Comparison of ENCODE assay signal across 17 cellular contexts in genomic region chr2:223494987-223495386, GRCh38.
DNase-seq lines count a peak whose midpoint lies in the region; ATAC-seq, FAIRE-seq and TF ChIP-seq lines count a peak whose summit lies in the region.
"Had no signal": no experiment of that assay in that cellular context is flagged by ENCODE, and none has a peak within 500 bp of the region (broad histone marks: within the 10 kb centered on the region; RNA-seq: fewer than 3 reads in every experiment).

No MANE protein-coding gene starts in this region.

- intact Hi-C loops in mammary epithelial cell (cut with micrococcal nuclease) = no loop called here
- intact Hi-C loops in OCI-LY7 (cut with micrococcal nuclease; ENCODE audit: unreplicated experiment) = no loop called here

- no peaks in the 10 kb centered on the region for H3K9me2 ChIP-seq in OCI-LY7 (ENCODE audit: insufficient read depth, low read length)

- BruUV-seq in mammary epithelial cell (replicated peaks; lab: Mats Ljungman, UMichigan) (no TSS peak), OCI-LY7 (replicated peaks; lab: Mats Ljungman, UMichigan) (no TSS peak)

- in situ Hi-C loops in mammary epithelial cell (cut with MboI; ENCODE audit: low sequenced_read_pairs in 2 of 2) = no loop called here

- no peak overlapping the region for H3K9ac ChIP-seq in mammary epithelial cell (ENCODE audit: insufficient read depth, low read length)

- H3K9me3 ChIP-seq in mammary epithelial cell (replicated peaks; ENCODE audit: insufficient read depth, low read length) = no peaks in the 10 kb centered on the region
- no peaks in the 10 kb centered on the region for H3K9me3 ChIP-seq in OCI-LY7 (ENCODE audit: low read length)

- CTCF ChIA-PET in mammary epithelial cell (lab: Charles Lee; ENCODE audit: low non-redundant PET) (no interaction called here), OCI-LY7 (lab: Charles Lee; ENCODE audit: unreplicated experiment) (no interaction called here)

- DNase-seq in AG10803 (ENCODE audit: low read depth) = peak; percentile 49
- peak; percentile 3 for DNase-seq in HTR-8/SVneo (ENCODE audit: insufficient read length, low spot score)
- DNase-seq in iris pigment epithelial cell (ENCODE audit: low read depth) = peak; percentile 50
- DNase-seq in mammary epithelial cell = no peak
- no peak for DNase-seq in NCI-H1694 treated with DMSO at 0.1 percent for 48 hours (lab: John Stamatoyannopoulos, UW)
- no peak for DNase-seq in OCI-LY7 (ENCODE audit: low spot score)
- DNase-seq in DMS153 (lab: John Stamatoyannopoulos, UW) = no peak
- DNase-seq: AML-193, COR-L47, MG63, NCI-H1092 treated with DMSO at 0.1 percent for 48 hours, NCI-H510A treated with DMSO at 0.1 percent for 48 hours, T-helper 17 cell had no signal

- no peak for FAIRE-seq in HTR-8/SVneo (lab: Jason Lieb, UNC)
- FAIRE-seq: A204.1 had no signal

- POLR2A ChIA-PET in OCI-LY7 (lab: Charles Lee) = interaction anchor here (1.0 kb wide), 1 partner anchor 94 kb away, joined by 3 read pairs; no protein-coding TSS in a partner anchor

- H3K4me3 ChIP-seq in AG10803 (ENCODE audit: low read length) (no peak overlapping the region), mammary epithelial cell (replicated peaks in 1 of 3; ENCODE audit: insufficient read depth in 1 of 3, low read depth in 2 of 3, low read length in 3 of 3) (no peak overlapping the region), OCI-LY7 (ENCODE audit: low read depth, low read length, poor library complexity, severe bottlenecking) (no peak overlapping the region)
- H3K4me3 ChIP-seq: MG63 had no signal

- no peaks in the 10 kb centered on the region for H3K79me2 ChIP-seq in mammary epithelial cell (ENCODE audit: insufficient read depth, low read length)
- no peaks in the 10 kb centered on the region for H3K79me2 ChIP-seq in OCI-LY7 (ENCODE audit: insufficient read depth, low read depth, low read length)

- peak; percentile 49 for ATAC-seq in GM19351 (IDR thresholded peaks at IDR 0.05; ENCODE audit: unreplicated experiment)
- ATAC-seq: Panc1, Right ventricle myocardium inferior, T-helper 17 cell had no signal

- no peaks in the 10 kb centered on the region for H3K36me3 ChIP-seq in mammary epithelial cell (ENCODE audit: insufficient read depth, low read length)
- no peaks in the 10 kb centered on the region for H3K36me3 ChIP-seq in OCI-LY7 (ENCODE audit: insufficient read depth, low read length)
- H3K36me3 ChIP-seq: MG63 had no signal

- no peak overlapping the region for H3K4me2 ChIP-seq in mammary epithelial cell (ENCODE audit: insufficient read depth, low read depth, low read length)
- H3K4me2 ChIP-seq in OCI-LY7 (ENCODE audit: low read length) = no peak overlapping the region

- no peaks in the 10 kb centered on the region for H3K27me3 ChIP-seq in mammary epithelial cell (ENCODE audit: insufficient read depth, low read length)
- H3K27me3 ChIP-seq: MG63 had no signal

- TF ChIP-seq CTCF in AG10803 (conservative IDR thresholded peaks at IDR 0.05; ENCODE audit: low read length) (no peak), mammary epithelial cell (conservative IDR thresholded peaks at IDR 0.05 in 1 of 2, IDR thresholded peaks at IDR 0.05 in 1 of 2; ENCODE audit: extremely low read depth in 1 of 2, insufficient read depth in 1 of 2, low read depth in 1 of 2, low read length in 2 of 2) (no peak), OCI-LY7 (conservative IDR thresholded peaks at IDR 0.05; ENCODE audit: low read length) (no peak)

- H3K4me1 ChIP-seq in mammary epithelial cell (ENCODE audit: insufficient read depth, low read length) (no peaks in the 10 kb centered on the region), OCI-LY7 (ENCODE audit: insufficient read depth, low read length, poor library complexity, severe bottlenecking) (no peaks in the 10 kb centered on the region)

- H4K20me1 ChIP-seq in mammary epithelial cell (ENCODE audit: insufficient read depth, low read length) (no peaks in the 10 kb centered on the region), OCI-LY7 (ENCODE audit: insufficient read depth, low read length) (no peaks in the 10 kb centered on the region)

- dilution Hi-C loops in mammary epithelial cell (cut with HindIII; ENCODE audit: low sequenced_read_pairs) = no loop called here

- 72% methylated on average over 2 of the region's 2 CpGs for WGBS in mammary epithelial cell (ENCODE audit: low coverage, missing lambda C conversion rate)

- H3K27ac ChIP-seq in mammary epithelial cell (ENCODE audit: insufficient read depth, low read depth, low read length) = no peak overlapping the region
- no peak overlapping the region for H3K27ac ChIP-seq in OCI-LY7 (ENCODE audit: low read depth, low read length, poor library complexity, severe bottlenecking)

- H2AFZ ChIP-seq in mammary epithelial cell (ENCODE audit: low read depth, low read length) (no peak overlapping the region), OCI-LY7 (ENCODE audit: low read length) (no peak overlapping the region)

Comparison
In these comparisons a context has a peak if more than half of its experiments do, and no peak if none do; other contexts are left out.
1. DNase-seq: peak in AG10803 (single experiment), HTR-8/SVneo (single experiment) and iris pigment epithelial cell (single experiment); none in mammary epithelial cell (single experiment), NCI-H1694 treated with DMSO at 0.1 percent for 48 hours (single experiment), OCI-LY7 (single experiment) and DMS153 (single experiment).